ENCODE assay signal across 15 cellular contexts in genomic region chr7:138837627-138838026, GRCh38. TPM values are rescaled to one million over a fixed set of nuclear protein-coding genes. Genes with fewer than 3 reads are reported as not detected.
DNase-seq lines count a peak whose midpoint lies in the region; ATAC-seq and TF ChIP-seq lines count a peak whose summit lies in the region.
"Had no signal": no experiment of that assay in that cellular context is flagged by ENCODE, and none has a peak within 500 bp of the region (broad histone marks: within the 10 kb centered on the region; RNA-seq: fewer than 3 reads in every experiment).

No MANE protein-coding gene starts in this region.

- H3K27ac Mint-ChIP-seq in nephron = peak overlapping the region; percentile 20 to 60 (median 44)

- DNase-seq in DMS53 (lab: John Stamatoyannopoulos, UW) (peak; percentile 96), NCI-H2081 treated with DMSO at 0.1 percent for 48 hours (lab: John Stamatoyannopoulos, UW) (peak; percentile 59), dermis microvascular lymphatic vessel endothelial cell (ENCODE audit: low read depth in 2 of 2) (peak; percentile 9 to 73), putamen (ENCODE audit: low spot score) (no peak), NCI-H128 (lab: John Stamatoyannopoulos, UW; ENCODE audit: unreplicated experiment) (no peak)
- no peak for DNase-seq in stimulated activated CD4-positive, alpha-beta T cell treated with anti-CD3 and anti-CD28 coated beads, Interleukin-15, amount 100 ng/mL, for 24 hours
- DNase-seq: activated effector memory CD4-positive, alpha-beta T cell treated with Interleukin-2 at 50 U/mL for 16 hours; aorta; NCI-H1436 treated with DMSO at 0.1 percent for 48 hours had no signal

- peaks cover 64% of the 10 kb centered on the region for H3K36me3 Mint-ChIP-seq in nephron (ENCODE audit: low read depth)

- TF ChIP-seq CTCF in nephron (IDR thresholded peaks at IDR 0.05; ENCODE audit: unreplicated experiment in 3 of 3) = no peak

- peak overlapping the region in 1 of 3 experiments; percentile 24 for H3K4me3 Mint-ChIP-seq in nephron

- H3K4me1 Mint-ChIP-seq in nephron = peaks cover 22% of the 10 kb centered on the region

- H3K9me3 Mint-ChIP-seq in nephron = no peaks in the 10 kb centered on the region

- no peak for ATAC-seq in GM21423 (IDR thresholded peaks at IDR 0.05; ENCODE audit: unreplicated experiment)

- no peaks in the 10 kb centered on the region for H3K27me3 Mint-ChIP-seq in nephron (ENCODE audit: low read depth)

RNA-seq across cellular contexts. Expression of gene ATP6V0A4, which starts 39.6 kb away (rescaled TPM):
- total RNA-seq in dermis microvascular lymphatic vessel endothelial cell = under 0.01 and 0.25 TPM in 2 replicates
- total RNA-seq: activated CD8-positive, alpha-beta memory T cell treated with anti-CD3 and anti-CD28 coated beads for 36 hours; aorta had no signal

RNA-seq across cellular contexts. Expression of gene TMEM213, which starts 39.8 kb away (rescaled TPM):
- not detected in 2 replicates for total RNA-seq in dermis microvascular lymphatic vessel endothelial cell
- total RNA-seq: activated CD8-positive, alpha-beta memory T cell treated with anti-CD3 and anti-CD28 coated beads for 36 hours; aorta; fibroblast of villous mesenchyme; H4; osteoblast had no signal

Comparison
In these comparisons a context has a peak if more than half of its experiments do, and no peak if none do; other contexts are left out.
1. DNase-seq: peak in DMS53 (single experiment), NCI-H2081 treated with DMSO at 0.1 percent for 48 hours (single experiment) and dermis microvascular lymphatic vessel endothelial cell (2 of 2); none in stimulated activated CD4-positive, alpha-beta T cell treated with anti-CD3 and anti-CD28 coated beads, Interleukin-15, amount 100 ng/mL, for 24 hours (single experiment), putamen (single experiment) and NCI-H128 (single experiment).